Comparison of ENCODE assay signal across 1 cellular context in the genomic region with DNA sequence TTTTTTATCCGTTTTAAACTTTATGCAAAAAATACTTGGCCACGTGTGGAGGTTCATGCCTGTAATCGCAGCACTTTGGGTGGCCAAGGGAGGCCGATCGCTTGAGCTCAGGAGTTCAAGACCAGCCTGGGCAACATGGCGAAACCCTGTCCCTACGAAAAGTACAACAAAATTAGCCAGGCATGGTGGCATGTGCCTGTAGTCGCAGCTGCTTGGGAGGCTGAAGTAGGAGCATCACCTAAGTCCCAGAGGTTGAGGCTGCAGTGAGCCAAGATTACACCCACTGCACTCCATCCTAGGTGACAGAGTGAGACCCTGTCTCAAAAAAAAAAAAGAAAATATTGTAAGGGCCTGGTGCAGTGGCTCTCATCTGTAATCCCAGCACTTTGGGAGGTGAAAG.
TF ChIP-seq lines count a peak whose summit lies in the region.

No MANE protein-coding gene starts in this region.

TF ChIP-seq in K562, 482 proteins besides CTCF, POLR2A, EP300 and RAD21:
- TF ChIP-seq SUPT5H (IDR thresholded peaks at IDR 0.05) = 0 out of 2 replicates have a peak, but pooled peaks have one; percentile 26
- TF ChIP-seq MCM5 (IDR thresholded peaks at IDR 0.05; ENCODE audit: low read depth) = no peak
